In the genomic region with DNA sequence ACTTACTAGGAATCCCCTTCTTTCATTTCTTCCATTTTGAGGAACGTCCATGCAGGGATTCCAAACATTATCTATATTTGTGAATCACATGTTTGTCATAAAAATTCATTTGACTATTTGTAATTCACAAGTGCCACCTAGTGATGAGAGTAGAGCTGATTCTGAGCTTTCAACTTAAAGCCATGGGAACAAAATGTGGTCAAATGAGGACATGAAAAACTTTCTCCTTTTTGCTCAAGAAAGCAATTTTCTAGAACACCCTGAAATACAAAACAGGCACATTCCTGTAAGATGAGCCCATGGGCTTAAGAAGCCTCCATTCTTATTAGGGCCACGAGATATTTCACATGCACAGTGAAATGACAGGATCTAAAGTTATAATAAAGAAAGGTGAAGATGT, we compare ENCODE assay signal across 12 cellular contexts. TPM values are rescaled to one million over a fixed set of nuclear protein-coding genes. Genes with fewer than 3 reads are reported as not detected.
DNase-seq lines count a peak whose midpoint lies in the region; ATAC-seq and TF ChIP-seq lines count a peak whose summit lies in the region.
"Had no signal": no experiment of that assay in that cellular context is flagged by ENCODE, and none has a peak within 500 bp of the region (broad histone marks: within the 10 kb centered on the region; RNA-seq: fewer than 3 reads in every experiment).

No MANE protein-coding gene starts in this region.

- no peaks in the 10 kb centered on the region for H3K9me3 ChIP-seq in cardiac muscle cell (ENCODE audit: low read depth)
- H3K9me3 ChIP-seq in left ventricle myocardium inferior (replicated peaks) = no peaks in the 10 kb centered on the region
- H3K9me3 ChIP-seq in Karpas-422 (ENCODE audit: low read length) = no peaks in the 10 kb centered on the region
- H3K9me3 ChIP-seq in testis = no peaks in the 10 kb centered on the region
- H3K9me3 ChIP-seq: right atrium auricular region, suprapubic skin had no signal

- TF ChIP-seq CTCF in cardiac muscle cell (IDR thresholded peaks at IDR 0.05; ENCODE audit: low read depth, low read length) (peak; percentile 14), left ventricle myocardium inferior (IDR thresholded peaks at IDR 0.05; ENCODE audit: borderline replicate concordance) (no peak), coronary artery (IDR thresholded peaks at IDR 0.05) (no peak), testis (IDR thresholded peaks at IDR 0.05) (no peak)

- H2AFZ ChIP-seq in Karpas-422 (ENCODE audit: low read length) = no peak overlapping the region

- H3K79me2 ChIP-seq in Karpas-422 (ENCODE audit: low read length) = peaks cover 98% of the 10 kb centered on the region

- H3K9ac ChIP-seq in Karpas-422 (ENCODE audit: low read length) = no peak overlapping the region

- ATAC-seq in SK-N-SH treated with all-trans-retinoic acid at 6 μM for 48 hours (peak; percentile 72), esophagus mucosa (no peak)

- H3K4me1 ChIP-seq in cardiac muscle cell (ENCODE audit: low read depth) = peaks cover 9% of the 10 kb centered on the region
- peaks cover 37% of the 10 kb centered on the region for H3K4me1 ChIP-seq in left ventricle myocardium inferior
- peaks cover 7% of the 10 kb centered on the region for H3K4me1 ChIP-seq in Karpas-422 (ENCODE audit: low read length)
- no peaks in the 10 kb centered on the region for H3K4me1 ChIP-seq in testis
- H3K4me1 ChIP-seq: right atrium auricular region had no signal

- no peak overlapping the region for H3K4me2 ChIP-seq in Karpas-422 (ENCODE audit: low read depth, low read length, poor library complexity, severe bottlenecking)

- no peak overlapping the region for H3K4me3 ChIP-seq in cardiac muscle cell
- no peak overlapping the region for H3K4me3 ChIP-seq in left ventricle myocardium inferior
- H3K4me3 ChIP-seq in Karpas-422 (ENCODE audit: low read length) = no peak overlapping the region
- H3K4me3 ChIP-seq in coronary artery = no peak overlapping the region
- H3K4me3 ChIP-seq in testis = no peak overlapping the region
- H3K4me3 ChIP-seq: right atrium auricular region, suprapubic skin had no signal

- H3K9me2 ChIP-seq in Karpas-422 (replicated peaks; ENCODE audit: insufficient read depth, low read length) = no peaks in the 10 kb centered on the region

- H3K27me3 ChIP-seq in cardiac muscle cell = no peaks in the 10 kb centered on the region
- no peaks in the 10 kb centered on the region for H3K27me3 ChIP-seq in left ventricle myocardium inferior (ENCODE audit: low read depth)
- no peaks in the 10 kb centered on the region for H3K27me3 ChIP-seq in Karpas-422 (ENCODE audit: low read length)
- no peaks in the 10 kb centered on the region for H3K27me3 ChIP-seq in testis
- H3K27me3 ChIP-seq: right atrium auricular region, suprapubic skin had no signal

- peak in 1 of 2 donors; percentile 28 for DNase-seq in cardiac muscle cell (ENCODE audit: low read depth in 1 of 2, low spot score in 1 of 2)
- DNase-seq in left ventricle myocardium inferior = no peak
- DNase-seq in fibroblast of the conjunctiva (ENCODE audit: low read depth) = peak; percentile 8
- no peak for DNase-seq in Karpas-422
- no peak for DNase-seq in coronary artery (ENCODE audit: low spot score)
- DNase-seq in testis = no peak
- DNase-seq: activated naive CD8-positive, alpha-beta T cell treated with anti-CD3 and anti-CD28 coated beads, Interleukin-2, amount 10 ng/mL, durations not matched to agents 7 days and 5 days; NCI-H1436 treated with DMSO at 0.1 percent for 48 hours had no signal

- H3K36me3 ChIP-seq in cardiac muscle cell = peaks cover 7% of the 10 kb centered on the region
- H3K36me3 ChIP-seq in left ventricle myocardium inferior = peaks cover 2% of the 10 kb centered on the region
- H3K36me3 ChIP-seq in Karpas-422 (ENCODE audit: insufficient read depth, low read length) = peaks cover 24% of the 10 kb centered on the region
- H3K36me3 ChIP-seq in testis (ENCODE audit: low read depth, missing control alignments) = no peaks in the 10 kb centered on the region

- H3K27ac ChIP-seq in cardiac muscle cell (no peak overlapping the region), left ventricle myocardium inferior (replicated peaks) (no peak overlapping the region), Karpas-422 (ENCODE audit: low read length) (no peak overlapping the region), coronary artery (no peak overlapping the region), testis (no peak overlapping the region)
- H3K27ac ChIP-seq: right atrium auricular region, suprapubic skin had no signal

- no peaks in the 10 kb centered on the region for H4K20me1 ChIP-seq in Karpas-422 (ENCODE audit: insufficient read depth, low read depth, low read length)

- WGBS in testis, 2 donors = 41 to 46% methylated on average over 2 of the region's 2 CpGs

- intact Hi-C loops in left ventricle myocardium inferior (cut with micrococcal nuclease) (no loop called here), testis (cut with DNase I; ENCODE audit: low total_unique reads) (no loop called here)

- TF ChIP-seq POLR2A in testis (IDR thresholded peaks at IDR 0.05) = no peak

TF ChIP-seq in SK-N-SH treated with all-trans-retinoic acid at 6 μM for 48 hours, 23 proteins besides CTCF, POLR2A, EP300 and RAD21:
- no peak for TF ChIP-seq CSDC2 (CRISPR knock-in tag; IDR thresholded peaks at IDR 0.05)
- TF ChIP-seq GLIS3 (CRISPR knock-in tag; IDR thresholded peaks at IDR 0.05) = no peak
- no peak for TF ChIP-seq TOX (CRISPR knock-in tag; IDR thresholded peaks at IDR 0.05; ENCODE audit: borderline replicate concordance)
- TF ChIP-seq, protein P1, sequence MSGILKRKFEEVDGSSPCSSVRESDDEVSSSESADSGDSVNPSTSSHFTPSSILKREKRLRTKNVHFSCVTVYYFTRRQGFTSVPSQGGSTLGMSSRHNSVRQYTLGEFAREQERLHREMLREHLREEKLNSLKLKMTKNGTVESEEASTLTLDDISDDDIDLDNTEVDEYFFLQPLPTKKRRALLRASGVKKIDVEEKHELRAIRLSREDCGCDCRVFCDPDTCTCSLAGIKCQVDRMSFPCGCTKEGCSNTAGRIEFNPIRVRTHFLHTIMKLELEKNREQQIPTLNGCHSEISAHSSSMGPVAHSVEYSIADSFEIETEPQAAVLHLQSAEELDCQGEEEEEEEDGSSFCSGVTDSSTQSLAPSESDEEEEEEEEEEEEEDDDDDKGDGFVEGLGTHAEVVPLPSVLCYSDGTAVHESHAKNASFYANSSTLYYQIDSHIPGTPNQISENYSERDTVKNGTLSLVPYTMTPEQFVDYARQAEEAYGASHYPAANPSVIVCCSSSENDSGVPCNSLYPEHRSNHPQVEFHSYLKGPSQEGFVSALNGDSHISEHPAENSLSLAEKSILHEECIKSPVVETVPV (CRISPR knock-in tag; IDR thresholded peaks at IDR 0.05) = no peak
- no peak for TF ChIP-seq ZNF565 (CRISPR knock-in tag; conservative IDR thresholded peaks at IDR 0.05; ENCODE audit: low read depth)
- TF ChIP-seq ZNF70 (CRISPR knock-in tag; IDR thresholded peaks at IDR 0.05) = no peak
- no peak for TF ChIP-seq RARB (CRISPR knock-in tag; IDR thresholded peaks at IDR 0.05)
- TF ChIP-seq ISL1 (CRISPR knock-in tag; IDR thresholded peaks at IDR 0.05) = no peak
- no peak for TF ChIP-seq ZFP3 (CRISPR knock-in tag; IDR thresholded peaks at IDR 0.05)
- no peak for TF ChIP-seq ZNF8 (CRISPR knock-in tag; IDR thresholded peaks at IDR 0.05)
- no peak for TF ChIP-seq TCF4 (CRISPR knock-in tag; IDR thresholded peaks at IDR 0.05; ENCODE audit: borderline replicate concordance)
- no peak for TF ChIP-seq OSR1 (CRISPR knock-in tag; IDR thresholded peaks at IDR 0.05)
- TF ChIP-seq PPARA (CRISPR knock-in tag; IDR thresholded peaks at IDR 0.05; ENCODE audit: borderline replicate concordance) = no peak

RNA-seq across cellular contexts. Expression of a gene that starts 12.3 kb away (rescaled TPM):
- total RNA-seq in cardiac muscle cell (24.0 and 37.6 TPM in 2 replicates), left ventricle myocardium inferior (20.6 TPM), esophagus mucosa (14.4 TPM), testis (10 to 100 TPM; 35.7 to 39.0 TPM)
- polyA plus RNA-seq in cardiac muscle cell (31.9 and 38.2 TPM in 2 replicates), testis (ENCODE audit: insufficient read depth, low read depth, low replicate concordance) (20.2 TPM)
- total RNA-seq in Karpas-422 (2014; rRNA removed; shearing (Covaris generic); ENCODE audit: low replicate concordance) = 55.6 and 91.9 TPM in 2 replicates
